Comparison of ENCODE assay signal across 33 cellular contexts in genomic region chr14:47585447-47585846, GRCh38.
"Had no signal": no experiment of that assay in that cellular context is flagged by ENCODE, and none has a peak within 500 bp of the region (broad histone marks: within the 10 kb centered on the region; RNA-seq: fewer than 3 reads in every experiment).

No MANE protein-coding gene starts in this region.

- H3K27me3 ChIP-seq: MG63, SJCRH30 had no signal

- H3K4me3 Mint-ChIP-seq: T-cell had no signal

- ATAC-seq: Panc1, Right ventricle myocardium inferior, SK-N-SH treated with all-trans-retinoic acid at 6 μM for 48 hours, T-cell had no signal

- H3K4me1 Mint-ChIP-seq: T-cell had no signal

- H3K27ac ChIP-seq: PC-9, RWPE1, SJCRH30, SK-N-MC had no signal

- H3K36me3 Mint-ChIP-seq: T-cell had no signal

- H3K4me3 ChIP-seq: MG63, PC-9, SJCRH30, SK-N-MC had no signal

- H3K27ac Mint-ChIP-seq: T-cell had no signal

- H3K27me3 Mint-ChIP-seq: T-cell had no signal

- H3K9me3 ChIP-seq: MG63, SJCRH30 had no signal

- H3K4me1 ChIP-seq: SJCRH30 had no signal

- H3K36me3 ChIP-seq: MG63, SJCRH30 had no signal

- DNase-seq: Kasumi-1, MG63, NCI-H1048, NCI-H1092 treated with DMSO at 0.1 percent for 48 hours, NCI-H1105 treated with DMSO at 0.1 percent for 48 hours, NCI-H1417, NCI-H1436, NCI-H146, NCI-H1694, NCI-H187, NCI-H1930, NCI-H2029 treated with DMSO at 0.1 percent for 48 hours, NCI-H2081 treated with DMSO at 0.1 percent for 48 hours, NCI-H2107, NCI-H2171, NCI-H226, NCI-H446 treated with DMSO at 0.1 percent for 48 hours, NCI-H510A, NCI-H524, NCI-H526, NCI-H69, NCI-H748 treated with DMSO at 0.1 percent for 48 hours, NCI-H82, PC-9, SHP77, SIG-M5, SJCRH30, T-cell had no signal
